In the genomic region with DNA sequence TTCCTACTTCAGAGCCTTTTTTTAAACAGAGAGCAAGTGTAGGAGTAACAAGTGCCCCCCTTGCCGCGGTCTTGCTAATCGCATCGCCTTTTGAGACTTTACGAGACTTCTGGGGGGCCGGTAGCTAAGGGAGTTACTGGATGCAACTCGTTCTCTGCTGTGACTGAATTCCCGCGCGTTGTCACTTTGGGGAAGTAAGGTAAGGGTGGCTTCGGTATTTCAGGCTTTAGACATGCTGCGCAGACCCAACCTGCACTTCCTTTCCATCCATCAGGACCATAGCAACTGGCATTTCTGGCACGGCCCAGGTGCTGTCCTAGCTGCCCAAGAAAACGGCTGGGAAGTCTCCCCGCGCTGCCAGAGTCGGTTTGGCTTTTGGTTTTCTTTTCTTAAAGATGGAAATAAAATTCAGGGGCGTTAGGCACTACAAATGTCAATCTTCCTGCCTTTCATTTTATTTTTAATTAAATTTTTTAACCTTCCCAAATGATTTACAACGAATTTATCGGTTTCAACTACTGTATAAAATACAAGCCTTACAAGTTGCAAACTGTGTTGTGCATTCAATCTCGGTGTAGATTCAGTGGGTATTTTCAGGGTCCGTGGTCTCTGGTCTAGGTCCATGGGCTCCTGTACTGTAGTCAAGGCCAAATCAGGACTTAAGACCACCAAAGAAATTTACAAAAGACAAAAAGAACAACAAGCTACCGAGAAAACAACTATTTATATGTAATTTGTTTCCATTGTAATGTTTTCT, we compare ENCODE assay signal across 2 cellular contexts.
TF ChIP-seq lines count a peak whose summit lies in the region.

No MANE protein-coding gene starts in this region.

TF ChIP-seq in SK-N-SH, 30 proteins besides CTCF, POLR2A, EP300 and RAD21 (continued from another document):
- no peak for TF ChIP-seq NRF1 (IDR thresholded peaks at IDR 0.05; ENCODE audit: low read depth, low read length)
- no peak for TF ChIP-seq MXI1 (IDR thresholded peaks at IDR 0.05; ENCODE audit: low read depth, low read length)
- TF ChIP-seq, protein P1, sequence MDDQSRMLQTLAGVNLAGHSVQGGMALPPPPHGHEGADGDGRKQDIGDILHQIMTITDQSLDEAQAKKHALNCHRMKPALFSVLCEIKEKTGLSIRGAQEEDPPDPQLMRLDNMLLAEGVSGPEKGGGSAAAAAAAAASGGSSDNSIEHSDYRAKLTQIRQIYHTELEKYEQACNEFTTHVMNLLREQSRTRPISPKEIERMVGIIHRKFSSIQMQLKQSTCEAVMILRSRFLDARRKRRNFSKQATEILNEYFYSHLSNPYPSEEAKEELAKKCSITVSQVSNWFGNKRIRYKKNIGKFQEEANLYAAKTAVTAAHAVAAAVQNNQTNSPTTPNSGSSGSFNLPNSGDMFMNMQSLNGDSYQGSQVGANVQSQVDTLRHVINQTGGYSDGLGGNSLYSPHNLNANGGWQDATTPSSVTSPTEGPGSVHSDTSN (IDR thresholded peaks at IDR 0.05), result no peak
- TF ChIP-seq RXRA (IDR thresholded peaks at IDR 0.05; ENCODE audit: borderline replicate concordance, low read depth), result no peak
- TF ChIP-seq, protein P2, sequence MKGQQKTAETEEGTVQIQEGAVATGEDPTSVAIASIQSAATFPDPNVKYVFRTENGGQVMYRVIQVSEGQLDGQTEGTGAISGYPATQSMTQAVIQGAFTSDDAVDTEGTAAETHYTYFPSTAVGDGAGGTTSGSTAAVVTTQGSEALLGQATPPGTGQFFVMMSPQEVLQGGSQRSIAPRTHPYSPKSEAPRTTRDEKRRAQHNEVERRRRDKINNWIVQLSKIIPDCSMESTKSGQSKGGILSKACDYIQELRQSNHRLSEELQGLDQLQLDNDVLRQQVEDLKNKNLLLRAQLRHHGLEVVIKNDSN (IDR thresholded peaks at IDR 0.05; ENCODE audit: borderline replicate concordance, low read depth), result no peak
- no peak for TF ChIP-seq TAF1 (IDR thresholded peaks at IDR 0.05; ENCODE audit: borderline replicate concordance, low read depth, low read length)
- no peak for TF ChIP-seq RCOR1 (IDR thresholded peaks at IDR 0.05; ENCODE audit: low read length)
TF ChIP-seq in SK-N-SH: peak in this region for 0.

TF ChIP-seq in SK-N-SH treated with all-trans-retinoic acid at 6 μM for 48 hours, 23 proteins besides CTCF, POLR2A, EP300 and RAD21 (continued from another document):
- TF ChIP-seq, protein P3, sequence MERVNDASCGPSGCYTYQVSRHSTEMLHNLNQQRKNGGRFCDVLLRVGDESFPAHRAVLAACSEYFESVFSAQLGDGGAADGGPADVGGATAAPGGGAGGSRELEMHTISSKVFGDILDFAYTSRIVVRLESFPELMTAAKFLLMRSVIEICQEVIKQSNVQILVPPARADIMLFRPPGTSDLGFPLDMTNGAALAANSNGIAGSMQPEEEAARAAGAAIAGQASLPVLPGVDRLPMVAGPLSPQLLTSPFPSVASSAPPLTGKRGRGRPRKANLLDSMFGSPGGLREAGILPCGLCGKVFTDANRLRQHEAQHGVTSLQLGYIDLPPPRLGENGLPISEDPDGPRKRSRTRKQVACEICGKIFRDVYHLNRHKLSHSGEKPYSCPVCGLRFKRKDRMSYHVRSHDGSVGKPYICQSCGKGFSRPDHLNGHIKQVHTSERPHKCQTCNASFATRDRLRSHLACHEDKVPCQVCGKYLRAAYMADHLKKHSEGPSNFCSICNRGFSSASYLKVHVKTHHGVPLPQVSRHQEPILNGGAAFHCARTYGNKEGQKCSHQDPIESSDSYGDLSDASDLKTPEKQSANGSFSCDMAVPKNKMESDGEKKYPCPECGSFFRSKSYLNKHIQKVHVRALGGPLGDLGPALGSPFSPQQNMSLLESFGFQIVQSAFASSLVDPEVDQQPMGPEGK (CRISPR knock-in tag; IDR thresholded peaks at IDR 0.05; ENCODE audit: borderline replicate concordance), result no peak
- no peak for TF ChIP-seq PPARA (CRISPR knock-in tag; IDR thresholded peaks at IDR 0.05; ENCODE audit: borderline replicate concordance)
- TF ChIP-seq, protein P4, sequence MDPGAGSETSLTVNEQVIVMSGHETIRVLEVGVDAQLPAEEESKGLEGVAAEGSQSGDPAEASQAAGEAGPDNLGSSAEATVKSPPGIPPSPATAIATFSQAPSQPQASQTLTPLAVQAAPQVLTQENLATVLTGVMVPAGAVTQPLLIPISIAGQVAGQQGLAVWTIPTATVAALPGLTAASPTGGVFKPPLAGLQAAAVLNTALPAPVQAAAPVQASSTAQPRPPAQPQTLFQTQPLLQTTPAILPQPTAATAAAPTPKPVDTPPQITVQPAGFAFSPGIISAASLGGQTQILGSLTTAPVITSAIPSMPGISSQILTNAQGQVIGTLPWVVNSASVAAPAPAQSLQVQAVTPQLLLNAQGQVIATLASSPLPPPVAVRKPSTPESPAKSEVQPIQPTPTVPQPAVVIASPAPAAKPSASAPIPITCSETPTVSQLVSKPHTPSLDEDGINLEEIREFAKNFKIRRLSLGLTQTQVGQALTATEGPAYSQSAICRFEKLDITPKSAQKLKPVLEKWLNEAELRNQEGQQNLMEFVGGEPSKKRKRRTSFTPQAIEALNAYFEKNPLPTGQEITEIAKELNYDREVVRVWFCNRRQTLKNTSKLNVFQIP (CRISPR knock-in tag; IDR thresholded peaks at IDR 0.05; ENCODE audit: borderline replicate concordance, low read depth), result no peak
- no peak for TF ChIP-seq ZC3H10 (CRISPR knock-in tag; IDR thresholded peaks at IDR 0.05)
- no peak for TF ChIP-seq ZFP3 (CRISPR knock-in tag; IDR thresholded peaks at IDR 0.05)
- no peak for TF ChIP-seq RARB (CRISPR knock-in tag; IDR thresholded peaks at IDR 0.05)
- no peak for TF ChIP-seq ZNF8 (CRISPR knock-in tag; IDR thresholded peaks at IDR 0.05)
- TF ChIP-seq, protein P5, sequence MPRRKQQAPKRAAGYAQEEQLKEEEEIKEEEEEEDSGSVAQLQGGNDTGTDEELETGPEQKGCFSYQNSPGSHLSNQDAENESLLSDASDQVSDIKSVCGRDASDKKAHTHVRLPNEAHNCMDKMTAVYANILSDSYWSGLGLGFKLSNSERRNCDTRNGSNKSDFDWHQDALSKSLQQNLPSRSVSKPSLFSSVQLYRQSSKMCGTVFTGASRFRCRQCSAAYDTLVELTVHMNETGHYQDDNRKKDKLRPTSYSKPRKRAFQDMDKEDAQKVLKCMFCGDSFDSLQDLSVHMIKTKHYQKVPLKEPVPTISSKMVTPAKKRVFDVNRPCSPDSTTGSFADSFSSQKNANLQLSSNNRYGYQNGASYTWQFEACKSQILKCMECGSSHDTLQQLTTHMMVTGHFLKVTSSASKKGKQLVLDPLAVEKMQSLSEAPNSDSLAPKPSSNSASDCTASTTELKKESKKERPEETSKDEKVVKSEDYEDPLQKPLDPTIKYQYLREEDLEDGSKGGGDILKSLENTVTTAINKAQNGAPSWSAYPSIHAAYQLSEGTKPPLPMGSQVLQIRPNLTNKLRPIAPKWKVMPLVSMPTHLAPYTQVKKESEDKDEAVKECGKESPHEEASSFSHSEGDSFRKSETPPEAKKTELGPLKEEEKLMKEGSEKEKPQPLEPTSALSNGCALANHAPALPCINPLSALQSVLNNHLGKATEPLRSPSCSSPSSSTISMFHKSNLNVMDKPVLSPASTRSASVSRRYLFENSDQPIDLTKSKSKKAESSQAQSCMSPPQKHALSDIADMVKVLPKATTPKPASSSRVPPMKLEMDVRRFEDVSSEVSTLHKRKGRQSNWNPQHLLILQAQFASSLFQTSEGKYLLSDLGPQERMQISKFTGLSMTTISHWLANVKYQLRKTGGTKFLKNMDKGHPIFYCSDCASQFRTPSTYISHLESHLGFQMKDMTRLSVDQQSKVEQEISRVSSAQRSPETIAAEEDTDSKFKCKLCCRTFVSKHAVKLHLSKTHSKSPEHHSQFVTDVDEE (CRISPR knock-in tag; IDR thresholded peaks at IDR 0.05), result no peak
- TF ChIP-seq ZNF70 (CRISPR knock-in tag; IDR thresholded peaks at IDR 0.05), result no peak
- TF ChIP-seq ZFP30 (CRISPR knock-in tag; IDR thresholded peaks at IDR 0.05), result no peak
- TF ChIP-seq GLIS3 (CRISPR knock-in tag; IDR thresholded peaks at IDR 0.05), result no peak
- TF ChIP-seq, protein P6, sequence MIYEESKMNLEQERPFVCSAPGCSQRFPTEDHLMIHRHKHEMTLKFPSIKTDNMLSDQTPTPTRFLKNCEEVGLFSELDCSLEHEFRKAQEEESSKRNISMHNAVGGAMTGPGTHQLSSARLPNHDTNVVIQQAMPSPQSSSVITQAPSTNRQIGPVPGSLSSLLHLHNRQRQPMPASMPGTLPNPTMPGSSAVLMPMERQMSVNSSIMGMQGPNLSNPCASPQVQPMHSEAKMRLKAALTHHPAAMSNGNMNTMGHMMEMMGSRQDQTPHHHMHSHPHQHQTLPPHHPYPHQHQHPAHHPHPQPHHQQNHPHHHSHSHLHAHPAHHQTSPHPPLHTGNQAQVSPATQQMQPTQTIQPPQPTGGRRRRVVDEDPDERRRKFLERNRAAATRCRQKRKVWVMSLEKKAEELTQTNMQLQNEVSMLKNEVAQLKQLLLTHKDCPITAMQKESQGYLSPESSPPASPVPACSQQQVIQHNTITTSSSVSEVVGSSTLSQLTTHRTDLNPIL (CRISPR knock-in tag; IDR thresholded peaks at IDR 0.05; ENCODE audit: low read depth), result no peak
- no peak for TF ChIP-seq TCF4 (CRISPR knock-in tag; IDR thresholded peaks at IDR 0.05; ENCODE audit: borderline replicate concordance)
- no peak for TF ChIP-seq ZNF565 (CRISPR knock-in tag; conservative IDR thresholded peaks at IDR 0.05; ENCODE audit: low read depth)
TF ChIP-seq in SK-N-SH treated with all-trans-retinoic acid at 6 μM for 48 hours: peak in this region for 0.
